In genomic region chr17:6712058-6712853, GRCh38 we compare ENCODE assay signal across 1 cellular context.
TF ChIP-seq lines count a peak whose summit lies in the region.

No MANE protein-coding gene starts in this region.

TF ChIP-seq in HepG2, 621 proteins besides CTCF, POLR2A, EP300 and RAD21 (continued from another document and continues in another):
- TF ChIP-seq ZNF362 (CRISPR knock-in tag; IDR thresholded peaks at IDR 0.05; ENCODE audit: borderline replicate concordance) = no peak
- no peak for TF ChIP-seq HNF1A (IDR thresholded peaks at IDR 0.05; ENCODE audit: low read depth)
- no peak for TF ChIP-seq HNF1A (CRISPR knock-in tag; IDR thresholded peaks at IDR 0.05; ENCODE audit: borderline replicate concordance)
- peak; percentile 57; the same call in 1 of the 2 replicates for TF ChIP-seq TFDP1 (CRISPR knock-in tag; IDR thresholded peaks at IDR 0.05; ENCODE audit: borderline replicate concordance)
- no peak; the same call in 1 of the 2 replicates for TF ChIP-seq NR2C2 (CRISPR knock-in tag; IDR thresholded peaks at IDR 0.05; ENCODE audit: borderline replicate concordance)
- no peak for TF ChIP-seq XRCC5 (optimal IDR thresholded peaks at IDR 0.05; ENCODE audit: low read length)
- TF ChIP-seq STAT5B (CRISPR knock-in tag; IDR thresholded peaks at IDR 0.05) = no peak
- no peak for TF ChIP-seq ATF2 (CRISPR knock-in tag; IDR thresholded peaks at IDR 0.05)
- TF ChIP-seq ZNF331 (CRISPR knock-in tag; IDR thresholded peaks at IDR 0.05) = no peak; the same call in 1 of the 2 replicates
- TF ChIP-seq ZFP36 (IDR thresholded peaks at IDR 0.05; ENCODE audit: borderline replicate concordance, low read depth, low read length, partially characterized antibody) = no peak
- no peak; the same call in 1 of the 2 replicates for TF ChIP-seq HMG20A (CRISPR knock-in tag; IDR thresholded peaks at IDR 0.05; ENCODE audit: borderline replicate concordance)
- no peak for TF ChIP-seq POLR2AphosphoS2 (IDR thresholded peaks at IDR 0.05; ENCODE audit: low read depth, low read length)
- no peak for TF ChIP-seq NONO (IDR thresholded peaks at IDR 0.05)
- no peak for TF ChIP-seq NONO (CRISPR knock-in tag; conservative IDR thresholded peaks at IDR 0.05)
- TF ChIP-seq ZNF441 (CRISPR knock-in tag; IDR thresholded peaks at IDR 0.05; ENCODE audit: borderline replicate concordance) = no peak
- no peak; the same call in 1 of the 2 replicates for TF ChIP-seq ZNF800 (CRISPR knock-in tag; IDR thresholded peaks at IDR 0.05)
- no peak for TF ChIP-seq MAFG (CRISPR knock-in tag; IDR thresholded peaks at IDR 0.05)
- TF ChIP-seq CC2D1A (CRISPR knock-in tag; IDR thresholded peaks at IDR 0.05) = no peak
- TF ChIP-seq ZBTB44 (CRISPR knock-in tag; IDR thresholded peaks at IDR 0.05) = no peak
- TF ChIP-seq ZNF562 (CRISPR knock-in tag; IDR thresholded peaks at IDR 0.05; ENCODE audit: borderline replicate concordance) = no peak
- TF ChIP-seq ZNF446 (CRISPR knock-in tag; IDR thresholded peaks at IDR 0.05) = no peak
- TF ChIP-seq ZNF691 (CRISPR knock-in tag; IDR thresholded peaks at IDR 0.05; ENCODE audit: borderline replicate concordance, low read depth) = 0 out of 2 replicates have a peak, but pooled peaks have one; percentile 8
- TF ChIP-seq POLR2AphosphoS5 (IDR thresholded peaks at IDR 0.05; ENCODE audit: low read depth, low read length) = peak; percentile 50; the same call in 1 of the 2 replicates
- no peak; the same call in 1 of the 2 replicates for TF ChIP-seq POGK (CRISPR knock-in tag; conservative IDR thresholded peaks at IDR 0.05)
- no peak for TF ChIP-seq ESRRA (CRISPR knock-in tag; IDR thresholded peaks at IDR 0.05; ENCODE audit: low read depth)
- TF ChIP-seq NR2F6 (IDR thresholded peaks at IDR 0.05) = no peak
- peak; percentile 32; the same call in 1 of the 2 replicates for TF ChIP-seq NR2F6 (CRISPR knock-in tag; IDR thresholded peaks at IDR 0.05)
- TF ChIP-seq ZNF563 (CRISPR knock-in tag; IDR thresholded peaks at IDR 0.05) = peak; percentile 36
- 0 out of 2 replicates have a peak, but pooled peaks have one; percentile 24 for TF ChIP-seq GATA4 (IDR thresholded peaks at IDR 0.05; ENCODE audit: borderline replicate concordance, low read depth)
- no peak for TF ChIP-seq ZNF451 (CRISPR knock-in tag; IDR thresholded peaks at IDR 0.05)
- 0 out of 2 replicates have a peak, but pooled peaks have one; percentile 44 for TF ChIP-seq ZNF558 (CRISPR knock-in tag; IDR thresholded peaks at IDR 0.05; ENCODE audit: borderline replicate concordance)
- TF ChIP-seq ZNF17 (CRISPR knock-in tag; IDR thresholded peaks at IDR 0.05) = no peak
- no peak for TF ChIP-seq ZNF770 (CRISPR knock-in tag; IDR thresholded peaks at IDR 0.05)
- no peak for TF ChIP-seq MATR3 (CRISPR knock-in tag; IDR thresholded peaks at IDR 0.05)
- TF ChIP-seq ZNF143 (CRISPR knock-in tag; IDR thresholded peaks at IDR 0.05) = no peak
- TF ChIP-seq ISL2 (CRISPR knock-in tag; IDR thresholded peaks at IDR 0.05) = no peak
- no peak for TF ChIP-seq ARID3A (IDR thresholded peaks at IDR 0.05; ENCODE audit: low read depth, low read length)
- no peak for TF ChIP-seq ZNF552 (CRISPR knock-in tag; IDR thresholded peaks at IDR 0.05; ENCODE audit: borderline replicate concordance)
- no peak for TF ChIP-seq MTA3 (CRISPR knock-in tag; IDR thresholded peaks at IDR 0.05)
- TF ChIP-seq SAP130 (CRISPR knock-in tag; IDR thresholded peaks at IDR 0.05; ENCODE audit: low read depth) = no peak; the same call in 1 of the 2 replicates
- TF ChIP-seq MTA1 (CRISPR knock-in tag; IDR thresholded peaks at IDR 0.05; ENCODE audit: borderline replicate concordance) = no peak
- TF ChIP-seq NFKB2 (CRISPR knock-in tag; IDR thresholded peaks at IDR 0.05; ENCODE audit: borderline replicate concordance) = 0 out of 2 replicates have a peak, but pooled peaks have one; percentile 23
- no peak for TF ChIP-seq SMYD3 (CRISPR knock-in tag; IDR thresholded peaks at IDR 0.05)
- no peak for TF ChIP-seq THYN1 (CRISPR knock-in tag; IDR thresholded peaks at IDR 0.05; ENCODE audit: borderline replicate concordance, low read depth)
- TF ChIP-seq THAP7 (CRISPR knock-in tag; IDR thresholded peaks at IDR 0.05) = no peak
